Comparison of ENCODE assay signal across 16 cellular contexts in genomic region chr3:55629432-55629831, GRCh38.
DNase-seq lines count a peak whose midpoint lies in the region; ATAC-seq and TF ChIP-seq lines count a peak whose summit lies in the region.
"Had no signal": no experiment of that assay in that cellular context is flagged by ENCODE, and none has a peak within 500 bp of the region (broad histone marks: within the 10 kb centered on the region; RNA-seq: fewer than 3 reads in every experiment).

No MANE protein-coding gene starts in this region.

- peak; percentile 53 for DNase-seq in COR-L47 (lab: John Stamatoyannopoulos, UW)
- DNase-seq in LNCaP clone FGC (ENCODE audit: low read depth): peak; percentile 85
- DNase-seq in Peyer's patch: peak in 2 of 3 donors; percentile 66 to 74
- peak; percentile 53 for DNase-seq in hepatocyte (ENCODE audit: low spot score)
- DNase-seq in midbrain (lab: John Stamatoyannopoulos, UW): no peak
- DNase-seq in activated CD4-positive, alpha-beta T cell treated with anti-CD3 and anti-CD28 coated beads, Interleukin-2, amount 50 U/mL, for 48 hours: no peak
- DNase-seq in glomerular visceral epithelial cell (ENCODE audit: extremely low spot score): no peak
- DNase-seq: activated CD4-positive, CD25-positive, alpha-beta regulatory T cell; activated CD8-positive, alpha-beta memory T cell treated with anti-CD3 and anti-CD28 coated beads, Interleukin-2, amount 50 U/mL, for 4 hours; cerebellar nuclear complex; glutamatergic neuron; naive thymus-derived CD4-positive, alpha-beta T cell; NCI-H1694; T-helper 1 cell had no signal

- no peaks in the 10 kb centered on the region for H3K79me2 ChIP-seq in hepatocyte

- H3K9me2 ChIP-seq in hepatocyte (replicated peaks; ENCODE audit: insufficient read depth): no peaks in the 10 kb centered on the region

- H3K4me3 ChIP-seq in LNCaP clone FGC (ENCODE audit: low read depth, low read length) (no peak overlapping the region), Peyer's patch (no peak overlapping the region), hepatocyte (no peak overlapping the region)
- H3K4me3 ChIP-seq: HAP-1 had no signal

- H4K20me1 ChIP-seq in hepatocyte (ENCODE audit: insufficient read depth, poor library complexity, severe bottlenecking): no peaks in the 10 kb centered on the region

- no peak overlapping the region for H3K4me2 ChIP-seq in hepatocyte

- H3K9me3 ChIP-seq in Peyer's patch (no peaks in the 10 kb centered on the region), hepatocyte (ENCODE audit: low read depth) (no peaks in the 10 kb centered on the region)
- H3K9me3 ChIP-seq: HAP-1 had no signal

- H3K4me1 ChIP-seq in Peyer's patch: no peaks in the 10 kb centered on the region
- H3K4me1 ChIP-seq in hepatocyte (ENCODE audit: insufficient read depth): peaks cover 21% of the 10 kb centered on the region

- H3K36me3 ChIP-seq in Peyer's patch (no peaks in the 10 kb centered on the region), hepatocyte (replicated peaks; ENCODE audit: insufficient read depth, low read depth) (no peaks in the 10 kb centered on the region)
- H3K36me3 ChIP-seq: HAP-1 had no signal

- 59% methylated on average over 1 of the region's 1 CpG for WGBS in hepatocyte (ENCODE audit: low lambda C conversion rate, missing lambda C conversion rate)

- TF ChIP-seq CTCF in LNCaP clone FGC (IDR thresholded peaks at IDR 0.05; ENCODE audit: control insufficient read depth, extremely low read depth, insufficient read depth): no peak
- TF ChIP-seq CTCF in Peyer's patch (IDR thresholded peaks at IDR 0.05): no peak
- no peak for TF ChIP-seq CTCF in hepatocyte (IDR thresholded peaks at IDR 0.05; ENCODE audit: poor library complexity)

- no peak for TF ChIP-seq POLR2A in Peyer's patch (IDR thresholded peaks at IDR 0.05)

- H3K27me3 ChIP-seq in Peyer's patch: no peaks in the 10 kb centered on the region
- no peaks in the 10 kb centered on the region for H3K27me3 ChIP-seq in hepatocyte

- no peak for ATAC-seq in GM18873 (IDR thresholded peaks at IDR 0.05; ENCODE audit: low FRiP score, unreplicated experiment)
- ATAC-seq: naive thymus-derived CD4-positive, alpha-beta T cell had no signal

- H3K27ac ChIP-seq in Peyer's patch (no peak overlapping the region), hepatocyte (no peak overlapping the region)

- H2AFZ ChIP-seq in hepatocyte: no peak overlapping the region

Comparison
In these comparisons a context has a peak if more than half of its experiments do, and no peak if none do; other contexts are left out.
1. DNase-seq: peak in COR-L47 (single experiment), LNCaP clone FGC (single experiment), Peyer's patch (2 of 3) and hepatocyte (single experiment); none in midbrain (single experiment), activated CD4-positive, alpha-beta T cell treated with anti-CD3 and anti-CD28 coated beads, Interleukin-2, amount 50 U/mL, for 48 hours (0 of 2) and glomerular visceral epithelial cell (single experiment).